In the genomic region with DNA sequence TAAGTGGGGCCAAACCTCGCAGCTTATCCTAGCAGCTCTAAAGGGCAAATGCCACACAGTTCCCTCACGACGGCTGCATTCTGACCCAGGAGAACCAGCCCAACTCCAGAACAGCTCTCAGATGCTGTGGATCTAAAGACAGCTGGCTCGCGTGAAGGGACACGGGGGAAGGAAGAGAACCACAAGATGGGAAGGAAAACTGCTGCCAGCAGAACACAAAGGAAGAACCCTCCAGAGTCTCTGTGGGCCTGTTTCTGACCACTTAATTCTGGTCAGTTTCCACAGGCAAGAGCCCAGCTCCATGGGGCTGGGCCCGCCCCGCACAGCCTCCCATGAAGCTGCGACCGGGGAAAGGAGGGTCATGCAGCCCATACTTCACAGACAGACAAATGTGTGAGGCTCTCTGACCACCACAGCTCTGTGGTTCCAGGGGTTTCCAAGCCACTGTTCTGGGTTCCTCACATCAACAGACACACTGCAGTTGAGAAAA, we compare ENCODE assay signal across 1 cellular context.
TF ChIP-seq lines count a peak whose summit lies in the region.

No MANE protein-coding gene starts in this region.

TF ChIP-seq in IMR-90, 13 proteins besides CTCF, POLR2A, EP300 and RAD21:
- TF ChIP-seq SMC3 (IDR thresholded peaks at IDR 0.05; ENCODE audit: low read depth, low read length) = no peak
- TF ChIP-seq ELK1 (IDR thresholded peaks at IDR 0.05; ENCODE audit: borderline replicate concordance, low read depth, low read length) = no peak
- TF ChIP-seq MAFK (IDR thresholded peaks at IDR 0.05; ENCODE audit: low read depth, low read length) = no peak
- no peak for TF ChIP-seq MAZ (IDR thresholded peaks at IDR 0.05; ENCODE audit: borderline replicate concordance, low read depth, low read length)
- no peak for TF ChIP-seq RCOR1 (IDR thresholded peaks at IDR 0.05; ENCODE audit: insufficient replicate concordance, low read length)
- TF ChIP-seq, protein P1, sequence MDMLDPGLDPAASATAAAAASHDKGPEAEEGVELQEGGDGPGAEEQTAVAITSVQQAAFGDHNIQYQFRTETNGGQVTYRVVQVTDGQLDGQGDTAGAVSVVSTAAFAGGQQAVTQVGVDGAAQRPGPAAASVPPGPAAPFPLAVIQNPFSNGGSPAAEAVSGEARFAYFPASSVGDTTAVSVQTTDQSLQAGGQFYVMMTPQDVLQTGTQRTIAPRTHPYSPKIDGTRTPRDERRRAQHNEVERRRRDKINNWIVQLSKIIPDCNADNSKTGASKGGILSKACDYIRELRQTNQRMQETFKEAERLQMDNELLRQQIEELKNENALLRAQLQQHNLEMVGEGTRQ (IDR thresholded peaks at IDR 0.05; ENCODE audit: low read depth, low read length) = no peak
- no peak for TF ChIP-seq CHD1 (IDR thresholded peaks at IDR 0.05; ENCODE audit: low read depth, low read length)
- TF ChIP-seq FOS (IDR thresholded peaks at IDR 0.05; ENCODE audit: low read depth, low read length) = no peak
- no peak for TF ChIP-seq RFX5 (IDR thresholded peaks at IDR 0.05; ENCODE audit: low read depth, low read length)
- no peak for TF ChIP-seq BHLHE40 (IDR thresholded peaks at IDR 0.05; ENCODE audit: low read depth, low read length)
- TF ChIP-seq NFE2L2 (IDR thresholded peaks at IDR 0.05; ENCODE audit: low read depth, low read length) = no peak
- TF ChIP-seq CEBPB (IDR thresholded peaks at IDR 0.05; ENCODE audit: low read depth, low read length) = no peak
- TF ChIP-seq MXI1 (IDR thresholded peaks at IDR 0.05; ENCODE audit: borderline replicate concordance, low read depth, low read length) = no peak
